ENCODE assay signal across 8 cellular contexts in genomic region chr2:24456610-24457556, GRCh38. TPM values are rescaled to one million over a fixed set of nuclear protein-coding genes. Genes with fewer than 3 reads are reported as not detected.
DNase-seq lines count a peak whose midpoint lies in the region; ATAC-seq and TF ChIP-seq lines count a peak whose summit lies in the region.

No MANE protein-coding gene starts in this region.

- H3K4me1 Mint-ChIP-seq in mesothelial cell of epicardium, result peaks cover 7% of the 10 kb centered on the region
- H3K4me1 Mint-ChIP-seq in glutamatergic neuron (ENCODE audit: low read depth, unreplicated experiment), result peaks cover 2% of the 10 kb centered on the region

- ATAC-seq in HG03159 (IDR thresholded peaks at IDR 0.05; ENCODE audit: unreplicated experiment), result no peak

- TF ChIP-seq CTCF in mesothelial cell of epicardium (IDR thresholded peaks at IDR 0.05; ENCODE audit: unreplicated experiment) (no peak), glutamatergic neuron (IDR thresholded peaks at IDR 0.05; ENCODE audit: partially characterized antibody, unreplicated experiment) (no peak)

- H3K4me3 Mint-ChIP-seq in mesothelial cell of epicardium, result no peak overlapping the region
- H3K4me3 Mint-ChIP-seq in glutamatergic neuron (ENCODE audit: unreplicated experiment), result no peak overlapping the region

- no peak overlapping the region for H3K27ac Mint-ChIP-seq in mesothelial cell of epicardium
- H3K27ac Mint-ChIP-seq in glutamatergic neuron (ENCODE audit: unreplicated experiment), result no peak overlapping the region

- H3K36me3 Mint-ChIP-seq in mesothelial cell of epicardium (no peaks in the 10 kb centered on the region), glutamatergic neuron (ENCODE audit: unreplicated experiment) (no peaks in the 10 kb centered on the region)

- peak; percentile 26 for DNase-seq in NCI-H82 (lab: John Stamatoyannopoulos, UW)
- DNase-seq in NCI-H82 treated with DMSO at 0.1 percent for 48 hours (lab: John Stamatoyannopoulos, UW; ENCODE audit: unreplicated experiment), result no peak
- DNase-seq in amniotic epithelial cell (ENCODE audit: low read depth), result peak; percentile 74
- peak; percentile 84 for DNase-seq in iris pigment epithelial cell (ENCODE audit: low read depth)
- DNase-seq in superior temporal gyrus (ENCODE audit: extremely low spot score), result peak; percentile 71
- DNase-seq in mesothelial cell of epicardium (ENCODE audit: low spot score in 2 of 2, unreplicated experiment in 2 of 2), result no peak
- DNase-seq in glutamatergic neuron, result no peak

- H3K27me3 Mint-ChIP-seq in mesothelial cell of epicardium (ENCODE audit: low read depth), result no peaks in the 10 kb centered on the region
- no peaks in the 10 kb centered on the region for H3K27me3 Mint-ChIP-seq in glutamatergic neuron (ENCODE audit: unreplicated experiment)

- H3K9me3 Mint-ChIP-seq in mesothelial cell of epicardium (no peaks in the 10 kb centered on the region), glutamatergic neuron (ENCODE audit: unreplicated experiment) (no peaks in the 10 kb centered on the region)

RNA-seq across cellular contexts. Expression of gene NCOA1, which starts 34.2 kb away (rescaled TPM):
- total RNA-seq in mesothelial cell of epicardium (35.1 to 37.1 TPM (median 36.8 TPM) in 3 replicates), glutamatergic neuron (ENCODE audit: unreplicated experiment) (75.1 TPM)

Comparison
In these comparisons a context has a peak if more than half of its experiments do, and no peak if none do; other contexts are left out.
1. DNase-seq: peak in NCI-H82 (single experiment), amniotic epithelial cell (single experiment), iris pigment epithelial cell (single experiment) and superior temporal gyrus (single experiment); none in NCI-H82 treated with DMSO at 0.1 percent for 48 hours (single experiment), mesothelial cell of epicardium (0 of 2) and glutamatergic neuron (single experiment).